ENCODE assay signal across 8 cellular contexts in genomic region chr2:128973566-128973965, GRCh38.
"Had no signal": no experiment of that assay in that cellular context is flagged by ENCODE, and none has a peak within 500 bp of the region (broad histone marks: within the 10 kb centered on the region; RNA-seq: fewer than 3 reads in every experiment).

No MANE protein-coding gene starts in this region.

- H3K4me3 ChIP-seq: GM23248, GM23338, HAP-1 had no signal

- DNase-seq: GM23248, GOT3, H7, H9, HCEC 1CT, HFFc6 had no signal

- H3K36me3 ChIP-seq: HAP-1 had no signal

- H3K9me3 ChIP-seq: HAP-1 had no signal

- H3K27ac ChIP-seq: GM23248 had no signal

- H3K4me1 ChIP-seq: HAP-1 had no signal
